1 cellular context compared by ENCODE assay signal in the genomic region with DNA sequence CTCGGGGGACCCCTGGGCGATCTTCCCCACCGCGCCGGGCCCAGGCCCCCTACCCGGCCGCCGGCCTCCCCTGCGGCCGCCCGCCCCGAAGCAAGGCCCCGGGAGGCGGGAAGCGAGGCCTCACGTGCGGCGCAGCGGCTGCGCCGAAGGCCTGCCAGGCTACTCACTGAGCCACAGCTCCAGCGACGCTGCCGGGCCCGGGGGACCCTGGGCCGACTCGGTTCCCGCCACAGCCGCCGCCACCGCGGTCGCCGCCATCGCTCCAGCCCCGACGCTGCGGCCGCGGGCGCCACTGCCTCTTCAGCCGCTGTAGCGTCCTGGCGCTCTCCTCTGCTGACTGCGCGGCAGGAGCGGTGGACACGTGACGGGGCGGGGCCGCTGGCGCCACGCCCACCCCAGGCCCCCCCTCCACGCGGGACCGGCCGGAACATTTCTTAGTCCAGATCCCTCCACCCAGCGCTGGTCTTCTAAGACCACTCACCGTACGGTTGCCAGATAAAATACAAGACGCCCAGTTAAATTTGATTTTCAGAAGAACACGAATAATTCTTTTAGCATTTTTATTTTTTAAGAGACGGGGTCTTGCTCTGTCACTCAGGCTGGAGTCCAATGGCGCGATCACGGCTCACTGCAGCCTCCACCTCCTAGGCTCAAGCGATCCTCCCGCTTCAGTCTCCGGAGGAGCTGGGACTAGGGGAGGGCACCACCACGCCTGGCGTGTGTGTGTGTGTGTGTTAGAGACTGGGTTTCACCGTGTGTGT.
A peak's percentile ranks its signal among the peaks of the same experiment; 100 is the strongest.
TF ChIP-seq lines count a peak whose summit lies in the region.

TSS of gene GGA2 (minus strand) at position 341 of the 761 bp plus-strand sequence. CDS start at position 258, 83 bp downstream.

TF ChIP-seq in HepG2, 621 proteins besides CTCF, POLR2A, EP300 and RAD21 (continued from another document and continues in another):
- no peak for TF ChIP-seq CEBPZ (IDR thresholded peaks at IDR 0.05; ENCODE audit: low read length)
- peak; percentile 97 for TF ChIP-seq AKAP8 (CRISPR knock-in tag; IDR thresholded peaks at IDR 0.05)
- TF ChIP-seq ZNF333 (CRISPR knock-in tag; IDR thresholded peaks at IDR 0.05; ENCODE audit: borderline replicate concordance): peak; percentile 94; the same call in 1 of the 2 replicates
- TF ChIP-seq, protein P1, sequence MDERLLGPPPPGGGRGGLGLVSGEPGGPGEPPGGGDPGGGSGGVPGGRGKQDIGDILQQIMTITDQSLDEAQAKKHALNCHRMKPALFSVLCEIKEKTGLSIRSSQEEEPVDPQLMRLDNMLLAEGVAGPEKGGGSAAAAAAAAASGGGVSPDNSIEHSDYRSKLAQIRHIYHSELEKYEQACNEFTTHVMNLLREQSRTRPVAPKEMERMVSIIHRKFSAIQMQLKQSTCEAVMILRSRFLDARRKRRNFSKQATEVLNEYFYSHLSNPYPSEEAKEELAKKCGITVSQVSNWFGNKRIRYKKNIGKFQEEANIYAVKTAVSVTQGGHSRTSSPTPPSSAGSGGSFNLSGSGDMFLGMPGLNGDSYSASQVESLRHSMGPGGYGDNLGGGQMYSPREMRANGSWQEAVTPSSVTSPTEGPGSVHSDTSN (CRISPR knock-in tag; IDR thresholded peaks at IDR 0.05): peak; percentile 51; the same call in 1 of the 2 replicates
- TF ChIP-seq HNF4G (IDR thresholded peaks at IDR 0.05; ENCODE audit: borderline replicate concordance, low read depth, low read length): 0 out of 2 replicates have a peak, but pooled peaks have one; percentile 10
- TF ChIP-seq HNF4G (CRISPR knock-in tag; IDR thresholded peaks at IDR 0.05; ENCODE audit: borderline replicate concordance, low read depth): peak; percentile 76
- TF ChIP-seq, protein P2, sequence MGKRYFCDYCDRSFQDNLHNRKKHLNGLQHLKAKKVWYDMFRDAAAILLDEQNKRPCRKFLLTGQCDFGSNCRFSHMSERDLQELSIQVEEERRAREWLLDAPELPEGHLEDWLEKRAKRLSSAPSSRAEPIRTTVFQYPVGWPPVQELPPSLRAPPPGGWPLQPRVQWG (CRISPR knock-in tag; IDR thresholded peaks at IDR 0.05; ENCODE audit: borderline replicate concordance, low read depth): no peak; the same call in 1 of the 2 replicates
- peak; percentile 92 for TF ChIP-seq ZSCAN9 (CRISPR knock-in tag; IDR thresholded peaks at IDR 0.05; ENCODE audit: borderline replicate concordance)
- peak; percentile 89; the same call in 1 of the 2 replicates for TF ChIP-seq ZNF484 (CRISPR knock-in tag; IDR thresholded peaks at IDR 0.05; ENCODE audit: borderline replicate concordance, low read depth)
- no peak for TF ChIP-seq ZBTB1 (CRISPR knock-in tag; IDR thresholded peaks at IDR 0.05; ENCODE audit: borderline replicate concordance)
- no peak for TF ChIP-seq CC2D1A (CRISPR knock-in tag; IDR thresholded peaks at IDR 0.05)
- TF ChIP-seq NR2C2 (CRISPR knock-in tag; IDR thresholded peaks at IDR 0.05; ENCODE audit: borderline replicate concordance): peak; percentile 74
- no peak for TF ChIP-seq ZNF737 (CRISPR knock-in tag; IDR thresholded peaks at IDR 0.05; ENCODE audit: borderline replicate concordance)
- TF ChIP-seq, protein P3, sequence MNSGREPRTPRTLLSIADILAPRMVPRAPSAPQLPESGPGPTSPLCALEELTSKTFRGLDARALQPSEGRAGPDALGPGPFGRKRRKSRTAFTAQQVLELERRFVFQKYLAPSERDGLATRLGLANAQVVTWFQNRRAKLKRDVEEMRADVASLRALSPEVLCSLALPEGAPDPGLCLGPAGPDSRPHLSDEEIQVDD (CRISPR knock-in tag; IDR thresholded peaks at IDR 0.05; ENCODE audit: borderline replicate concordance): peak; percentile 91; the same call in 1 of the 2 replicates
- TF ChIP-seq, protein P4, sequence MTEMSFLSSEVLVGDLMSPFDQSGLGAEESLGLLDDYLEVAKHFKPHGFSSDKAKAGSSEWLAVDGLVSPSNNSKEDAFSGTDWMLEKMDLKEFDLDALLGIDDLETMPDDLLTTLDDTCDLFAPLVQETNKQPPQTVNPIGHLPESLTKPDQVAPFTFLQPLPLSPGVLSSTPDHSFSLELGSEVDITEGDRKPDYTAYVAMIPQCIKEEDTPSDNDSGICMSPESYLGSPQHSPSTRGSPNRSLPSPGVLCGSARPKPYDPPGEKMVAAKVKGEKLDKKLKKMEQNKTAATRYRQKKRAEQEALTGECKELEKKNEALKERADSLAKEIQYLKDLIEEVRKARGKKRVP (CRISPR knock-in tag; IDR thresholded peaks at IDR 0.05): peak in 1 of 2 experiments; percentile 59; a peak in 2 of 4 replicates
- TF ChIP-seq TEAD3 (CRISPR knock-in tag; optimal IDR thresholded peaks at IDR 0.05; ENCODE audit: borderline replicate concordance): peak; percentile 78
- peak; percentile 90 for TF ChIP-seq ZNF788 (CRISPR knock-in tag; IDR thresholded peaks at IDR 0.05; ENCODE audit: borderline replicate concordance)
- TF ChIP-seq, protein P5, sequence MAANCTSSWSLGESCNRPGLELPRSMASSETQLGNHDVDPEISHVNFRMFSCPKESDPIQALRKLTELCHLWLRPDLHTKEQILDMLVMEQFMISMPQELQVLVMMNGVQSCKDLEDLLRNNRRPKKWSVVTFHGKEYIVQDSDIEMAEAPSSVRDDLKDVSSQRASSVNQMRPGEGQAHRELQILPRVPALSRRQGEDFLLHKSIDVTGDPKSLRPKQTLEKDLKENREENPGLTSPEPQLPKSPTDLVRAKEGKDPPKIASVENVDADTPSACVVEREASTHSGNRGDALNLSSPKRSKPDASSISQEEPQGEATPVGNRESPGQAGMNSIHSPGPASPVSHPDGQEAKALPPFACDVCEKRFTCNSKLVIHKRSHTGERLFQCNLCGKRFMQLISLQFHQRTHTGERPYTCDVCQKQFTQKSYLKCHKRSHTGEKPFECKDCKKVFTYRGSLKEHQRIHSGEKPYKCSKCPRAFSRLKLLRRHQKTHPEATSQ (CRISPR knock-in tag; IDR thresholded peaks at IDR 0.05; ENCODE audit: borderline replicate concordance): peak; percentile 90; the same call in 1 of the 2 replicates
- TF ChIP-seq ZNF281 (CRISPR knock-in tag; IDR thresholded peaks at IDR 0.05; ENCODE audit: borderline replicate concordance): peak; percentile 55
- no peak for TF ChIP-seq FUBP1 (CRISPR knock-in tag; IDR thresholded peaks at IDR 0.05; ENCODE audit: borderline replicate concordance)
- TF ChIP-seq TBL1XR1 (IDR thresholded peaks at IDR 0.05; ENCODE audit: borderline replicate concordance, low read length, partially characterized antibody): peak; percentile 11
- TF ChIP-seq ZFY (CRISPR knock-in tag; IDR thresholded peaks at IDR 0.05): peak; percentile 99
- peak; percentile 84; the same call in 1 of the 2 replicates for TF ChIP-seq NFKBIZ (CRISPR knock-in tag; IDR thresholded peaks at IDR 0.05)
- peak; percentile 94; the same call in 1 of the 2 replicates for TF ChIP-seq ZNF597 (CRISPR knock-in tag; IDR thresholded peaks at IDR 0.05)
- TF ChIP-seq MED13 (CRISPR knock-in tag; IDR thresholded peaks at IDR 0.05): peak; percentile 88
- TF ChIP-seq AHR (CRISPR knock-in tag; IDR thresholded peaks at IDR 0.05): 0 out of 2 replicates have a peak, but pooled peaks have one; percentile 65
- peak; percentile 96 for TF ChIP-seq NFKB2 (CRISPR knock-in tag; IDR thresholded peaks at IDR 0.05; ENCODE audit: borderline replicate concordance)
- TF ChIP-seq ZNF3 (CRISPR knock-in tag; IDR thresholded peaks at IDR 0.05): 0 out of 2 replicates have a peak, but pooled peaks have one; percentile 41
- TF ChIP-seq SIN3A (IDR thresholded peaks at IDR 0.05; ENCODE audit: borderline replicate concordance, low read depth, low read length): peak; percentile 93
- peak; percentile 98; the same call in 1 of the 2 replicates for TF ChIP-seq ATF6 (CRISPR knock-in tag; conservative IDR thresholded peaks at IDR 0.05)
- peak; percentile 98 for TF ChIP-seq HOXA3 (CRISPR knock-in tag; IDR thresholded peaks at IDR 0.05)
- TF ChIP-seq TBP (CRISPR knock-in tag; IDR thresholded peaks at IDR 0.05): 0 out of 2 replicates have a peak, but pooled peaks have one; percentile 88
- peak; percentile 92 for TF ChIP-seq YY1 (IDR thresholded peaks at IDR 0.05; ENCODE audit: insufficient read depth, insufficient replicate concordance, low read depth, low read length)
- TF ChIP-seq, protein P6, sequence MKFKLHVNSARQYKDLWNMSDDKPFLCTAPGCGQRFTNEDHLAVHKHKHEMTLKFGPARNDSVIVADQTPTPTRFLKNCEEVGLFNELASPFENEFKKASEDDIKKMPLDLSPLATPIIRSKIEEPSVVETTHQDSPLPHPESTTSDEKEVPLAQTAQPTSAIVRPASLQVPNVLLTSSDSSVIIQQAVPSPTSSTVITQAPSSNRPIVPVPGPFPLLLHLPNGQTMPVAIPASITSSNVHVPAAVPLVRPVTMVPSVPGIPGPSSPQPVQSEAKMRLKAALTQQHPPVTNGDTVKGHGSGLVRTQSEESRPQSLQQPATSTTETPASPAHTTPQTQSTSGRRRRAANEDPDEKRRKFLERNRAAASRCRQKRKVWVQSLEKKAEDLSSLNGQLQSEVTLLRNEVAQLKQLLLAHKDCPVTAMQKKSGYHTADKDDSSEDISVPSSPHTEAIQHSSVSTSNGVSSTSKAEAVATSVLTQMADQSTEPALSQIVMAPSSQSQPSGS (CRISPR knock-in tag; IDR thresholded peaks at IDR 0.05): peak; percentile 83; the same call in 1 of the 2 replicates
- TF ChIP-seq ZNF382 (CRISPR knock-in tag; IDR thresholded peaks at IDR 0.05; ENCODE audit: borderline replicate concordance): no peak
- peak; percentile 92; the same call in 1 of the 2 replicates for TF ChIP-seq SMYD3 (CRISPR knock-in tag; IDR thresholded peaks at IDR 0.05)
